Comparison of ENCODE assay signal across 8 cellular contexts in genomic region chr19:16897572-16898056, GRCh38. TPM values are rescaled to one million over a fixed set of nuclear protein-coding genes. Genes with fewer than 3 reads are reported as not detected.
DNase-seq lines count a peak whose midpoint lies in the region; ATAC-seq lines count a peak whose summit lies in the region.

No MANE protein-coding gene starts in this region.

- ATAC-seq in GM19351 (IDR thresholded peaks at IDR 0.05; ENCODE audit: unreplicated experiment) (peak; percentile 35), HG03520 (IDR thresholded peaks at IDR 0.05; ENCODE audit: unreplicated experiment) (peak; percentile 18)

- peak; percentile 9 for DNase-seq in central memory CD4-positive, alpha-beta T cell
- DNase-seq in lung microvascular endothelial cell (ENCODE audit: low read depth in 2 of 2) (peak; percentile 31 to 56), ureter (ENCODE audit: low spot score) (peak; percentile 58), islet precursor cell (no peak), NCI-H526 (lab: John Stamatoyannopoulos, UW) (no peak), SHP77 treated with DMSO at 0.1 percent for 48 hours (lab: John Stamatoyannopoulos, UW) (no peak)

RNA-seq across cellular contexts. Expression of gene F2RL3, which starts 8.8 kb away (rescaled TPM):
- total RNA-seq in lung microvascular endothelial cell (3.7 and 30.6 TPM in 2 replicates), ureter (2.6 TPM)

Comparison
In these comparisons a context has a peak if more than half of its experiments do, and no peak if none do; other contexts are left out.
1. DNase-seq: peak in central memory CD4-positive, alpha-beta T cell (single experiment), lung microvascular endothelial cell (2 of 2) and ureter (single experiment); none in islet precursor cell (single experiment), NCI-H526 (0 of 2) and SHP77 treated with DMSO at 0.1 percent for 48 hours (single experiment).